ENCODE assay signal across 8 cellular contexts in genomic region chr4:186472948-186473347, GRCh38.
DNase-seq lines count a peak whose midpoint lies in the region; ATAC-seq and TF ChIP-seq lines count a peak whose summit lies in the region.

No MANE protein-coding gene starts in this region.

- no peak overlapping the region for H3K4me3 ChIP-seq in BE2C (ENCODE audit: low read depth, low read length)
- no peak overlapping the region for H3K4me3 ChIP-seq in astrocyte of the spinal cord (ENCODE audit: low read depth, low read length)
- H3K4me3 ChIP-seq in liver (ENCODE audit: low read depth in 1 of 3, low read length in 3 of 3) = no peak overlapping the region
- H3K4me3 ChIP-seq in gastrocnemius medialis = no peak overlapping the region

- no peak overlapping the region for H3K4me3 Mint-ChIP-seq in activated naive CD4-positive, alpha-beta T cell treated with anti-CD3 and anti-CD28 coated beads for 36 hours

- H3K9me3 Mint-ChIP-seq in activated naive CD4-positive, alpha-beta T cell treated with anti-CD3 and anti-CD28 coated beads for 36 hours = no peaks in the 10 kb centered on the region

- H3K9me3 ChIP-seq in BE2C = no peaks in the 10 kb centered on the region
- no peaks in the 10 kb centered on the region for H3K9me3 ChIP-seq in liver (ENCODE audit: control insufficient read depth in 4 of 4, low read length in 3 of 4)
- H3K9me3 ChIP-seq in gastrocnemius medialis = no peaks in the 10 kb centered on the region

- TF ChIP-seq CTCF in BE2C (IDR thresholded peaks at IDR 0.05; ENCODE audit: low read depth, low read length) (peak; percentile 59), astrocyte of the spinal cord (IDR thresholded peaks at IDR 0.05; ENCODE audit: low read depth, low read length) (peak; percentile 49), liver (IDR thresholded peaks at IDR 0.05; ENCODE audit: low read depth, low read length, missing input control) (peak; percentile 46), gastrocnemius medialis (IDR thresholded peaks at IDR 0.05 in 4 of 5, conservative IDR thresholded peaks at IDR 0.05 in 1 of 5) (peak in 1 of 5 experiments; percentile 12)

- CTCF ChIA-PET in activated naive CD4-positive, alpha-beta T cell treated with anti-CD3 and anti-CD28 coated beads for 36 hours (lab: Charles Lee) = interaction anchor here (0.6 to 1.4 kb wide), 2 partner anchors 9 to 592 kb away, joined by 3 read pairs; no protein-coding TSS in a partner anchor

- intact Hi-C loops in activated naive CD4-positive, alpha-beta T cell treated with anti-CD3 and anti-CD28 coated beads for 36 hours (cut with micrococcal nuclease) = loop anchor here (1.0 to 5.0 kb wide), 2 partner anchors 114 to 176 kb away; no protein-coding TSS in a partner anchor
- intact Hi-C loops in gastrocnemius medialis (cut with DNase I; ENCODE audit: low total_unique reads) = no loop called here

- no peaks in the 10 kb centered on the region for H3K36me3 ChIP-seq in BE2C
- no peaks in the 10 kb centered on the region for H3K36me3 ChIP-seq in liver (ENCODE audit: control insufficient read depth in 4 of 4, insufficient read depth in 3 of 4, low read depth in 1 of 4, low read length in 3 of 4)
- no peaks in the 10 kb centered on the region for H3K36me3 ChIP-seq in gastrocnemius medialis

- no peak for ATAC-seq in gastrocnemius medialis

- TF ChIP-seq RAD21 in liver (IDR thresholded peaks at IDR 0.05) = peak; percentile 74 to 77

- H3K4me1 ChIP-seq in BE2C (no peaks in the 10 kb centered on the region), liver (ENCODE audit: control insufficient read depth in 4 of 4, insufficient read depth in 4 of 4, low read length in 3 of 4) (peaks cover 0 to 2% (median 0%) of the 10 kb centered on the region in 4 donors), gastrocnemius medialis (no peaks in the 10 kb centered on the region)

- in situ Hi-C loops in astrocyte of the spinal cord (cut with HindIII; ENCODE audit: low sequenced_read_pairs) (no loop called here), gastrocnemius medialis (cut with MboI; ENCODE audit: low sequenced_read_pairs in 4 of 4) (no loop called here)

- no peaks in the 10 kb centered on the region for H3K4me1 Mint-ChIP-seq in activated naive CD4-positive, alpha-beta T cell treated with anti-CD3 and anti-CD28 coated beads for 36 hours (ENCODE audit: low read depth)

- no peak for DNase-seq in BE2C
- peak; percentile 15 for DNase-seq in HS-5 (ENCODE audit: low read depth)
- peak; percentile 52 for DNase-seq in astrocyte of the spinal cord (ENCODE audit: low read depth, low spot score)
- DNase-seq in activated naive CD4-positive, alpha-beta T cell treated with anti-CD3 and anti-CD28 coated beads for 36 hours = no peak
- no peak for DNase-seq in activated CD8-positive, alpha-beta memory T cell treated with anti-CD3 and anti-CD28 coated beads, Interleukin-2, amount 50 U/mL, for 48 hours
- DNase-seq in T1000 (lab: John Stamatoyannopoulos, UW) = no peak
- no peak for DNase-seq in gastrocnemius medialis

- no peak overlapping the region for H3K27ac Mint-ChIP-seq in activated naive CD4-positive, alpha-beta T cell treated with anti-CD3 and anti-CD28 coated beads for 36 hours

- no peaks in the 10 kb centered on the region for H3K36me3 Mint-ChIP-seq in activated naive CD4-positive, alpha-beta T cell treated with anti-CD3 and anti-CD28 coated beads for 36 hours (ENCODE audit: low read depth)

- H3K27ac ChIP-seq in liver (ENCODE audit: low read depth in 1 of 2, low read length in 2 of 2) (no peak overlapping the region), gastrocnemius medialis (no peak overlapping the region)

- WGBS in liver = 14% methylated on average over 4 of the region's 4 CpGs

- no peak overlapping the region for H3K9ac ChIP-seq in liver (ENCODE audit: low read depth in 1 of 2, low read length in 2 of 2)

- no peak for TF ChIP-seq POLR2A in gastrocnemius medialis (IDR thresholded peaks at IDR 0.05)

- H3K27me3 ChIP-seq in BE2C (no peaks in the 10 kb centered on the region), liver (ENCODE audit: control insufficient read depth in 4 of 4, insufficient read depth in 4 of 4, low read length in 3 of 4) (peaks cover 0 to 2% (median 0%) of the 10 kb centered on the region in 4 donors), gastrocnemius medialis (no peaks in the 10 kb centered on the region)

- peaks cover 9% of the 10 kb centered on the region for H3K27me3 Mint-ChIP-seq in activated naive CD4-positive, alpha-beta T cell treated with anti-CD3 and anti-CD28 coated beads for 36 hours (ENCODE audit: low read depth)

TF ChIP-seq in liver, 16 proteins besides CTCF, POLR2A, EP300 and RAD21:
- TF ChIP-seq MAX (IDR thresholded peaks at IDR 0.05) = no peak

Comparison
In these comparisons a context has a peak if more than half of its experiments do, and no peak if none do; other contexts are left out.
1. DNase-seq: peak in HS-5 (single experiment) and astrocyte of the spinal cord (single experiment); none in BE2C (single experiment), activated naive CD4-positive, alpha-beta T cell treated with anti-CD3 and anti-CD28 coated beads for 36 hours (single experiment), activated CD8-positive, alpha-beta memory T cell treated with anti-CD3 and anti-CD28 coated beads, Interleukin-2, amount 50 U/mL, for 48 hours (single experiment), T1000 (single experiment) and gastrocnemius medialis (0 of 2).